Comparison of ENCODE assay signal across 16 cellular contexts in genomic region chr22:46132830-46133587, GRCh38. TPM values are rescaled to one million over a fixed set of nuclear protein-coding genes. Genes with fewer than 3 reads are reported as not detected.
DNase-seq lines count a peak whose midpoint lies in the region; ATAC-seq lines count a peak whose summit lies in the region.
"Had no signal": no experiment of that assay in that cellular context is flagged by ENCODE, and none has a peak within 500 bp of the region (broad histone marks: within the 10 kb centered on the region; RNA-seq: fewer than 3 reads in every experiment).

No MANE protein-coding gene starts in this region.

- no peaks in the 10 kb centered on the region for H3K36me3 ChIP-seq in neuronal stem cell (replicated peaks in 1 of 2; ENCODE audit: control insufficient read depth in 2 of 2, insufficient read depth in 2 of 2, low read length in 2 of 2)
- H3K36me3 ChIP-seq: HAP-1 had no signal

- H2BK12ac ChIP-seq in neuronal stem cell (ENCODE audit: low read length) = no peak overlapping the region

- H4K8ac ChIP-seq in neuronal stem cell (ENCODE audit: low read depth, low read length) = no peak overlapping the region

- DNase-seq in Right ventricle myocardium inferior (ENCODE audit: missing footprints) (peak; percentile 58), Right ventricle myocardium superior (no peak), left lobe of liver (ENCODE audit: low spot score) (peak; percentile 96), neuronal stem cell (ENCODE audit: low spot score) (no peak), DMS53 (lab: John Stamatoyannopoulos, UW) (no peak), SKM-1 treated with dmso at 0.1 percent for 144 hours (lab: John Stamatoyannopoulos, UW; ENCODE audit: unreplicated experiment) (no peak), superior temporal gyrus (ENCODE audit: extremely low spot score) (no peak)
- DNase-seq: AML-193, DMS153, DMS79 treated with DMSO at 0.1 percent for 48 hours, GF-D8, GOT3 had no signal

- no peak overlapping the region for H2BK120ac ChIP-seq in neuronal stem cell (ENCODE audit: low read depth, low read length)

- H3K9me3 ChIP-seq in neuronal stem cell (replicated peaks in 1 of 2; ENCODE audit: control insufficient read depth in 2 of 2, insufficient read depth in 1 of 2, low read depth in 1 of 2, low read length in 2 of 2) = no peaks in the 10 kb centered on the region
- H3K9me3 ChIP-seq: A549, HAP-1 had no signal

- no peak overlapping the region for H2BK15ac ChIP-seq in neuronal stem cell (ENCODE audit: low read length)

- H3K23ac ChIP-seq in neuronal stem cell (ENCODE audit: low read depth, low read length, poor library complexity) = no peak overlapping the region

- no peak overlapping the region for H3K9ac ChIP-seq in neuronal stem cell (ENCODE audit: low read depth, low read length, poor library complexity)

- WGBS in neuronal stem cell (ENCODE audit: extremely low coverage in 2 of 2, insufficient read length in 2 of 2, insufficient replicate concordance in 1 of 2), 2 donors = no CpG with 5 or more reads among the region's 19 CpGs

- H3K27me3 ChIP-seq in neuronal stem cell (ENCODE audit: control insufficient read depth in 3 of 3, insufficient read depth in 3 of 3, low read depth in 1 of 3, low read length in 3 of 3) = peaks cover 0 to 23% (median 0%) of the 10 kb centered on the region in 3 experiments

- H3K27ac ChIP-seq in neuronal stem cell (replicated peaks; ENCODE audit: low read length) = no peak overlapping the region
- H3K27ac ChIP-seq: 22Rv1, A549, C4-2B had no signal

- no peak overlapping the region for H2AFZ ChIP-seq in neuronal stem cell (ENCODE audit: low read length)

- H3K4me2 ChIP-seq in neuronal stem cell (ENCODE audit: insufficient read depth, low read length, poor library complexity, severe bottlenecking) = no peak overlapping the region
- H3K4me2 ChIP-seq: A549 had no signal

- peaks cover 0 to 17% of the 10 kb centered on the region in 2 donors for H3K4me1 ChIP-seq in neuronal stem cell (ENCODE audit: control insufficient read depth in 2 of 2, insufficient read depth in 1 of 2, low read depth in 1 of 2, low read length in 2 of 2)
- H3K4me1 ChIP-seq: A549, HAP-1 had no signal

- H4K91ac ChIP-seq in neuronal stem cell (ENCODE audit: low read depth, low read length, poor library complexity) = no peak overlapping the region

- H3K4me3 ChIP-seq in neuronal stem cell (ENCODE audit: low read length in 2 of 2) = no peak overlapping the region
- H3K4me3 ChIP-seq: A549, HAP-1 had no signal

- peak overlapping the region; percentile 75 for H3K14ac ChIP-seq in neuronal stem cell (ENCODE audit: low read length)

- peak overlapping the region; percentile 53 for H3K18ac ChIP-seq in neuronal stem cell (ENCODE audit: low read length)

- H2AK5ac ChIP-seq in neuronal stem cell (ENCODE audit: low read depth, low read length) = peak overlapping the region; percentile 71

- intact Hi-C loops in Right ventricle myocardium inferior (cut with DNase I) (no loop called here), Right ventricle myocardium superior (cut with DNase I) (no loop called here)

- H3K79me1 ChIP-seq in neuronal stem cell (ENCODE audit: low read depth, low read length) = peaks cover 2% of the 10 kb centered on the region

- H3K4ac ChIP-seq in neuronal stem cell (ENCODE audit: low read length) = no peak overlapping the region

- ATAC-seq in Right ventricle myocardium inferior = no peak
- ATAC-seq in Right ventricle myocardium superior (ENCODE audit: poor library complexity) = no peak
- ATAC-seq in left lobe of liver = peak; percentile 59
- ATAC-seq: A549 had no signal

- no peak overlapping the region for H2BK5ac ChIP-seq in neuronal stem cell (ENCODE audit: low read length)

RNA-seq across cellular contexts. Expression of gene PPARA, which starts 17.3 kb away (rescaled TPM):
- total RNA-seq in Right ventricle myocardium inferior = 70.5 TPM
- 66.1 TPM for total RNA-seq in Right ventricle myocardium superior
- 122 TPM for total RNA-seq in left lobe of liver
- polyA plus RNA-seq in neuronal stem cell (2013, experiment 1 of 2) = 4.4 TPM
- polyA plus RNA-seq in neuronal stem cell (2013, experiment 2 of 2) = 4.3 TPM

Comparison
In these comparisons a context has a peak if more than half of its experiments do, and no peak if none do; other contexts are left out.
1. DNase-seq: peak in Right ventricle myocardium inferior (single experiment) and left lobe of liver (single experiment); none in Right ventricle myocardium superior (single experiment), neuronal stem cell (single experiment), DMS53 (single experiment), SKM-1 treated with dmso at 0.1 percent for 144 hours (single experiment) and superior temporal gyrus (single experiment).